In genomic region chr10:104842704-104843103, GRCh38 we compare ENCODE assay signal across 25 cellular contexts.
"Had no signal": no experiment of that assay in that cellular context is flagged by ENCODE, and none has a peak within 500 bp of the region (broad histone marks: within the 10 kb centered on the region; RNA-seq: fewer than 3 reads in every experiment).

No MANE protein-coding gene starts in this region.

- H3K27ac Mint-ChIP-seq: memory B cell; mesothelial cell of epicardium; naive B cell; naive thymus-derived CD8-positive, alpha-beta T cell had no signal

- H3K4me3 ChIP-seq: coronary artery, dorsolateral prefrontal cortex, esophagus squamous epithelium, gastrocnemius medialis, heart right ventricle, left lung, lower lobe of right lung, mucosa of descending colon had no signal

- H3K36me3 Mint-ChIP-seq: memory B cell; mesothelial cell of epicardium; naive B cell; naive thymus-derived CD8-positive, alpha-beta T cell had no signal

- H3K9me3 Mint-ChIP-seq: memory B cell; mesothelial cell of epicardium; naive thymus-derived CD8-positive, alpha-beta T cell had no signal

- H3K4me3 Mint-ChIP-seq: memory B cell; mesothelial cell of epicardium; naive B cell; naive thymus-derived CD8-positive, alpha-beta T cell had no signal

- ATAC-seq: esophagus mucosa; gastrocnemius medialis; heart right ventricle; left cardiac atrium; left lung; left ventricle myocardium superior; lower lobe of right lung; mucosa of descending colon; naive thymus-derived CD8-positive, alpha-beta T cell had no signal

- H3K4me1 ChIP-seq: esophagus squamous epithelium, gastrocnemius medialis, heart right ventricle, left lung, lower lobe of right lung had no signal

- H3K27ac ChIP-seq: coronary artery, dorsolateral prefrontal cortex, epithelial cell of prostate, esophagus squamous epithelium, gastrocnemius medialis, heart right ventricle, left lung, lower lobe of right lung had no signal

- DNase-seq: dermis blood vessel endothelial cell; dorsolateral prefrontal cortex; effector CD4-positive, alpha-beta T cell; effector memory CD4-positive, alpha-beta T cell; erythroblast; esophagus squamous epithelium; foreskin fibroblast; foreskin melanocyte; gastrocnemius medialis; glutamatergic neuron; head of caudate nucleus; heart right ventricle; hippocampal formation; left cardiac atrium; left lung; left ventricle myocardium superior; lower lobe of right lung; mucosa of descending colon; naive B cell; naive thymus-derived CD8-positive, alpha-beta T cell had no signal

- H3K27me3 ChIP-seq: esophagus squamous epithelium, gastrocnemius medialis, left lung had no signal

- H3K36me3 ChIP-seq: esophagus squamous epithelium, gastrocnemius medialis, heart right ventricle, left lung, lower lobe of right lung had no signal

- H3K27me3 Mint-ChIP-seq: memory B cell, naive B cell had no signal

- H3K4me1 Mint-ChIP-seq: memory B cell; mesothelial cell of epicardium; naive B cell; naive thymus-derived CD8-positive, alpha-beta T cell had no signal

- H3K9me3 ChIP-seq: esophagus squamous epithelium, gastrocnemius medialis, heart right ventricle, left lung, lower lobe of right lung, mucosa of descending colon had no signal
